In the genomic region with DNA sequence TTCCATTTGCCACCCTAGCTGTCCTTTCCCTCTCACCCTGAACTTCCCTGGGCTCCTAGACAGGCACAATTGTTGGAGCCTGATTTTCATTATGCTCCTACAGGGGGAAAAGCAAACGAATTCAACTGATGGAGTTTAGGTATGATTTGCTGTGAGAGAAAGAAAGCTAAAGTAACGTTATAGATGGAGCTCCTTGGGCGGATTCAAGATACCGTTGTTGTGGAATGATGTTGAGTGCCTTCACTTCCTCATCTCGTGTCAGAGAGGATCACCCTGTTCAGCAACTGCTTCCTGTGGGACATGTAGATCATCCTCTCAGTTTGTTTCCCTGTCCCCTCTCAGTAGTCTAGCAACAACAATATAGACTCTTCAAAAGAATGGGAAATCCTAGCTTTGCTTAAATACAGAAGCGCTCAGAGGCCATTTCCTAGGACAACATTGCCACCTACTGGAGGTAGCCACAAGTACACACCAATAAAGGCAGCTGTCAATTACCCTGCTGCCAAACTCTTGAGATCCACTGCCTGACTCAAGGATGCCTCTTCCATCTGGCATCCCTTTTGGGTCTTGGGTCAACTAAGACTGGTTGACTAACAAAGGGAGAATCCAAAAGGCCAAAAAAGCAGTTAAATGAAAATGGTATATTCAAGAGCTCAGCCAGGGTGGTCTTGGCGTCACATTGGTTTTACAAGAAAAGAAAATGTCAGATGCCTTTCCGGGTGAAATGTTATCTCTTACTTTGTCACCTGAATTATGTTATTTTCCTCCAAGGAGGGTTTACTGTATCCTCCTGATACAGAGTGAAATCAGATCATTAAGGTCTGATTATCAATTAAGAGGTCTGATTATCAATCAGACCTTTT, we compare ENCODE assay signal across 8 cellular contexts. TPM values are rescaled to one million over a fixed set of nuclear protein-coding genes. Genes with fewer than 3 reads are reported as not detected.
DNase-seq lines count a peak whose midpoint lies in the region; ATAC-seq and TF ChIP-seq lines count a peak whose summit lies in the region.

No MANE protein-coding gene starts in this region.

- H3K4me3 Mint-ChIP-seq in activated CD8-positive, alpha-beta T cell treated with anti-CD3 and anti-CD28 coated beads, Interleukin-2, amount 10 ng/mL, durations not matched to agents 7 days and 5 days, result no peak overlapping the region
- peak overlapping the region in 2 of 10 donors; percentile 3 to 52 for H3K4me3 Mint-ChIP-seq in naive thymus-derived CD8-positive, alpha-beta T cell

- CTCF ChIA-PET in activated CD8-positive, alpha-beta T cell treated with anti-CD3 and anti-CD28 coated beads, Interleukin-2, amount 10 ng/mL, durations not matched to agents 7 days and 5 days (lab: Charles Lee), result interaction anchor here (0.8 to 3.7 kb wide), 45 partner anchors 8 to 530 kb away, joined by 3 to 178 read pairs (median 4); a partner anchor contains a TSS

- POLR2A ChIA-PET in activated CD8-positive, alpha-beta T cell treated with anti-CD3 and anti-CD28 coated beads, Interleukin-2, amount 10 ng/mL, durations not matched to agents 7 days and 5 days (lab: Charles Lee), result interaction anchor here (0.9 to 1.8 kb wide), 3 partner anchors 14 to 23 kb away, joined by 3 to 13 read pairs (median 12); a partner anchor contains a TSS
- POLR2A ChIA-PET in naive thymus-derived CD8-positive, alpha-beta T cell (lab: Charles Lee), result no interaction called here

- H3K9me3 Mint-ChIP-seq in activated CD8-positive, alpha-beta T cell treated with anti-CD3 and anti-CD28 coated beads, Interleukin-2, amount 10 ng/mL, durations not matched to agents 7 days and 5 days (ENCODE audit: insufficient read depth), result no peaks in the 10 kb centered on the region
- H3K9me3 Mint-ChIP-seq in naive thymus-derived CD8-positive, alpha-beta T cell, result no peaks in the 10 kb centered on the region

- peaks cover 8% of the 10 kb centered on the region for H3K4me1 Mint-ChIP-seq in activated CD8-positive, alpha-beta T cell treated with anti-CD3 and anti-CD28 coated beads, Interleukin-2, amount 10 ng/mL, durations not matched to agents 7 days and 5 days (ENCODE audit: low read depth)
- peaks cover 4 to 14% (median 8%) of the 10 kb centered on the region in 4 donors for H3K4me1 Mint-ChIP-seq in naive thymus-derived CD8-positive, alpha-beta T cell

- peaks cover 9% of the 10 kb centered on the region for H3K4me1 ChIP-seq in upper lobe of right lung

- H3K27me3 Mint-ChIP-seq in activated CD8-positive, alpha-beta T cell treated with anti-CD3 and anti-CD28 coated beads, Interleukin-2, amount 10 ng/mL, durations not matched to agents 7 days and 5 days (ENCODE audit: low read depth), result peaks cover 15% of the 10 kb centered on the region
- peaks cover 0 to 17% (median 7%) of the 10 kb centered on the region in 5 donors for H3K27me3 Mint-ChIP-seq in naive thymus-derived CD8-positive, alpha-beta T cell

- intact Hi-C loops in upper lobe of right lung (cut with DNase I), result no loop called here

- no peaks in the 10 kb centered on the region for H3K36me3 ChIP-seq in upper lobe of right lung

- peaks cover 5% of the 10 kb centered on the region for H3K27me3 ChIP-seq in upper lobe of right lung

- peaks cover 12% of the 10 kb centered on the region for H3K36me3 Mint-ChIP-seq in activated CD8-positive, alpha-beta T cell treated with anti-CD3 and anti-CD28 coated beads, Interleukin-2, amount 10 ng/mL, durations not matched to agents 7 days and 5 days (ENCODE audit: low read depth)
- no peaks in the 10 kb centered on the region for H3K36me3 Mint-ChIP-seq in naive thymus-derived CD8-positive, alpha-beta T cell

- H3K4me3 ChIP-seq in epithelial cell of esophagus (ENCODE audit: low read length) (no peak overlapping the region), upper lobe of right lung (no peak overlapping the region)

- H3K27ac Mint-ChIP-seq in activated CD8-positive, alpha-beta T cell treated with anti-CD3 and anti-CD28 coated beads, Interleukin-2, amount 10 ng/mL, durations not matched to agents 7 days and 5 days, result peak overlapping the region; percentile 18
- H3K27ac Mint-ChIP-seq in naive thymus-derived CD8-positive, alpha-beta T cell, result peak overlapping the region in 6 of 10 donors; percentile 5 to 70 (median 48)

- no peaks in the 10 kb centered on the region for H3K9me3 ChIP-seq in upper lobe of right lung

- TF ChIP-seq CTCF in GM20000 (IDR thresholded peaks at IDR 0.05; ENCODE audit: extremely low read depth, missing control alignments), result peak; percentile 58
- peak; percentile 88 for TF ChIP-seq CTCF in epithelial cell of esophagus (IDR thresholded peaks at IDR 0.05; ENCODE audit: insufficient read depth, low read depth, low read length, missing control alignments)
- peak; percentile 87 for TF ChIP-seq CTCF in upper lobe of right lung (IDR thresholded peaks at IDR 0.05)

- H3K27ac ChIP-seq in upper lobe of right lung, result no peak overlapping the region

- ATAC-seq in HG03521 (IDR thresholded peaks at IDR 0.05; ENCODE audit: unreplicated experiment) (peak; percentile 87), upper lobe of right lung (peak; percentile 97)
- ATAC-seq in activated CD8-positive, alpha-beta T cell treated with anti-CD3 and anti-CD28 coated beads, Interleukin-2, amount 10 ng/mL, durations not matched to agents 7 days and 5 days, result peak; percentile 95
- ATAC-seq in naive thymus-derived CD8-positive, alpha-beta T cell, result peak; percentile 98 to 99

- DNase-seq in DMS153 treated with DMSO at 0.1 percent for 48 hours (lab: John Stamatoyannopoulos, UW; ENCODE audit: unreplicated experiment), result peak; percentile 58
- peak; percentile 70 for DNase-seq in GM20000 (ENCODE audit: low spot score)
- DNase-seq in NCI-H69 (lab: John Stamatoyannopoulos, UW), result peak; percentile 77
- DNase-seq in activated CD8-positive, alpha-beta T cell treated with anti-CD3 and anti-CD28 coated beads, Interleukin-2, amount 10 ng/mL, durations not matched to agents 7 days and 5 days, result peak; percentile 76
- DNase-seq in epithelial cell of esophagus (ENCODE audit: low read depth), result peak; percentile 81
- peak in 9 of 10 donors; percentile 40 to 79 (median 65) for DNase-seq in naive thymus-derived CD8-positive, alpha-beta T cell
- no peak for DNase-seq in upper lobe of right lung

RNA-seq across cellular contexts. Expression of a gene that starts 13.5 kb away (rescaled TPM):
- under 1 TPM; 0.18 to 0.45 TPM for total RNA-seq in activated CD8-positive, alpha-beta T cell treated with anti-CD3 and anti-CD28 coated beads, Interleukin-2, amount 10 ng/mL, durations not matched to agents 7 days and 5 days
- total RNA-seq in naive thymus-derived CD8-positive, alpha-beta T cell, result 1 to 10 TPM; 3.3 to 3.5 TPM
- polyA plus RNA-seq in naive thymus-derived CD8-positive, alpha-beta T cell, result under 1 TPM; 0.02 to 0.64 (median 0.14) TPM
- total RNA-seq in upper lobe of right lung, result 43.1 TPM

RNA-seq across cellular contexts. Expression of a gene that starts 15.8 kb away (rescaled TPM):
- 100 to 1,000 TPM; 154 to 167 TPM for total RNA-seq in activated CD8-positive, alpha-beta T cell treated with anti-CD3 and anti-CD28 coated beads, Interleukin-2, amount 10 ng/mL, durations not matched to agents 7 days and 5 days
- total RNA-seq in naive thymus-derived CD8-positive, alpha-beta T cell, result 100 to 1,000 TPM; 113 to 117 TPM
- polyA plus RNA-seq in naive thymus-derived CD8-positive, alpha-beta T cell, result 10 to 100 TPM; 21.7 to 26.4 (median 22.9) TPM
- 60.9 TPM for total RNA-seq in upper lobe of right lung

RNA-seq across cellular contexts. Expression of a gene that starts 51.4 kb away (rescaled TPM):
- 10 to 100 TPM; 66.2 to 69.0 TPM for total RNA-seq in activated CD8-positive, alpha-beta T cell treated with anti-CD3 and anti-CD28 coated beads, Interleukin-2, amount 10 ng/mL, durations not matched to agents 7 days and 5 days
- total RNA-seq in naive thymus-derived CD8-positive, alpha-beta T cell, result 1 to 10 TPM; 2.9 to 4.6 TPM
- not detected for polyA plus RNA-seq in naive thymus-derived CD8-positive, alpha-beta T cell
- total RNA-seq in upper lobe of right lung, result 0.87 TPM

RNA-seq across cellular contexts. Expression of a gene that starts 54.3 kb away (rescaled TPM):
- not detected for total RNA-seq in activated CD8-positive, alpha-beta T cell treated with anti-CD3 and anti-CD28 coated beads, Interleukin-2, amount 10 ng/mL, durations not matched to agents 7 days and 5 days
- 1 to 10 TPM; 5.7 to 5.9 TPM for total RNA-seq in naive thymus-derived CD8-positive, alpha-beta T cell
- under 1 TPM in 2 of 3 donors, not detected in 1; 0.30 to 0.44 TPM for polyA plus RNA-seq in naive thymus-derived CD8-positive, alpha-beta T cell
- 34.1 TPM for total RNA-seq in upper lobe of right lung

Comparison
In these comparisons a context has a peak if more than half of its experiments do, and no peak if none do; other contexts are left out.
1. RNA of a gene that starts 51.4 kb away (total RNA-seq): 66.2 to 69.0 TPM in activated CD8-positive, alpha-beta T cell treated with anti-CD3 and anti-CD28 coated beads, Interleukin-2, amount 10 ng/mL, durations not matched to agents 7 days and 5 days; 2.9 to 4.6 TPM in naive thymus-derived CD8-positive, alpha-beta T cell and 0.87 TPM in upper lobe of right lung (single experiment); every median in the first group is over 10 times any median in the second.
2. Peak in every context shown above with its lines, with median percentiles within 50 percentile points of each other: CTCF ChIP-seq and ATAC-seq.